ENCODE assay signal across 10 cellular contexts in genomic region chr22:23749747-23750373, GRCh38. TPM values are rescaled to one million over a fixed set of nuclear protein-coding genes. Genes with fewer than 3 reads are reported as not detected.
DNase-seq lines count a peak whose midpoint lies in the region; ATAC-seq and TF ChIP-seq lines count a peak whose summit lies in the region.
"Had no signal": no experiment of that assay in that cellular context is flagged by ENCODE, and none has a peak within 500 bp of the region (broad histone marks: within the 10 kb centered on the region; RNA-seq: fewer than 3 reads in every experiment).

No MANE protein-coding gene starts in this region.

- intact Hi-C loops in CD14-positive monocyte (cut with micrococcal nuclease) = no loop called here

- peak overlapping the region; percentile 80 to 92 for H3K4me3 Mint-ChIP-seq in CD14-positive monocyte
- peak overlapping the region; percentile 73 to 90 (median 84) for H3K4me3 Mint-ChIP-seq in naive thymus-derived CD8-positive, alpha-beta T cell

- H3K4me1 Mint-ChIP-seq in CD14-positive monocyte = peaks cover 30% of the 10 kb centered on the region
- H3K4me1 Mint-ChIP-seq in naive thymus-derived CD8-positive, alpha-beta T cell = peaks cover 9 to 33% (median 17%) of the 10 kb centered on the region in 4 donors

- DNase-seq in CD14-positive monocyte (ENCODE audit: low spot score) = no peak
- DNase-seq in Karpas-422 = peak; percentile 43
- DNase-seq in brain microvascular endothelial cell = no peak
- no peak for DNase-seq in naive thymus-derived CD8-positive, alpha-beta T cell
- DNase-seq in NCI-H1048 (lab: John Stamatoyannopoulos, UW) = no peak
- DNase-seq in midbrain (lab: John Stamatoyannopoulos, UW) = no peak

- H3K36me3 ChIP-seq in Karpas-422 (ENCODE audit: insufficient read depth, low read length) = peaks cover 5% of the 10 kb centered on the region; the same call in 1 of the 2 replicates
- H3K36me3 ChIP-seq in brain microvascular endothelial cell (replicated peaks) = peaks cover 7% of the 10 kb centered on the region

- H4K20me1 ChIP-seq in Karpas-422 (ENCODE audit: insufficient read depth, low read depth, low read length) = no peaks in the 10 kb centered on the region

- in situ Hi-C loops in brain microvascular endothelial cell (cut with HindIII; ENCODE audit: low pct_ligation_motif_present, low sequenced_read_pairs) = no loop called here

- no peaks in the 10 kb centered on the region for H3K27me3 Mint-ChIP-seq in CD14-positive monocyte (ENCODE audit: low read depth in 3 of 3)
- no peaks in the 10 kb centered on the region for H3K27me3 Mint-ChIP-seq in naive thymus-derived CD8-positive, alpha-beta T cell

- peaks cover 66% of the 10 kb centered on the region for H3K4me1 ChIP-seq in Karpas-422 (ENCODE audit: low read length)

- peaks cover 0 to 2% (median 0%) of the 10 kb centered on the region in 7 donors for H3K9me3 Mint-ChIP-seq in CD14-positive monocyte
- peaks cover 0 to 2% (median 0%) of the 10 kb centered on the region in 9 donors for H3K9me3 Mint-ChIP-seq in naive thymus-derived CD8-positive, alpha-beta T cell

- H3K9me3 ChIP-seq in Karpas-422 (ENCODE audit: low read length) = no peaks in the 10 kb centered on the region

- H3K4me3 ChIP-seq in Karpas-422 (ENCODE audit: low read length) (peak overlapping the region; percentile 89), brain microvascular endothelial cell (ENCODE audit: low read depth, low read length) (peak overlapping the region; percentile 89)

- H3K27me3 ChIP-seq in Karpas-422 (ENCODE audit: low read length) (no peaks in the 10 kb centered on the region), brain microvascular endothelial cell (replicated peaks) (no peaks in the 10 kb centered on the region)

- POLR2A ChIA-PET in naive thymus-derived CD8-positive, alpha-beta T cell (lab: Charles Lee) = interaction anchor here (0.6 to 2.7 kb wide), 8 partner anchors 10 to 261 kb away, joined by 3 to 19 read pairs (median 6); partner anchors contain the start of genes C22orf15, CABIN1 and CHCHD10

- no peak for ATAC-seq in naive thymus-derived CD8-positive, alpha-beta T cell
- ATAC-seq in GM21526 (IDR thresholded peaks at IDR 0.05; ENCODE audit: low FRiP score, unreplicated experiment) (no peak), GM21529 (IDR thresholded peaks at IDR 0.05; ENCODE audit: unreplicated experiment) (no peak)

- peaks cover 19% of the 10 kb centered on the region for H3K79me2 ChIP-seq in Karpas-422 (ENCODE audit: low read length)

- H3K27ac ChIP-seq in Karpas-422 (ENCODE audit: low read length) (peak overlapping the region; percentile 59), brain microvascular endothelial cell (no peak overlapping the region)

- H3K9me2 ChIP-seq in Karpas-422 (replicated peaks; ENCODE audit: insufficient read depth, low read length) = no peaks in the 10 kb centered on the region

- no peak overlapping the region for H2AFZ ChIP-seq in Karpas-422 (ENCODE audit: low read length)

- H3K9ac ChIP-seq in Karpas-422 (ENCODE audit: low read length) = peak overlapping the region; percentile 99

- TF ChIP-seq CTCF in CD14-positive monocyte (IDR thresholded peaks at IDR 0.05) (no peak), brain microvascular endothelial cell (IDR thresholded peaks at IDR 0.05; ENCODE audit: low read depth, low read length, missing control alignments) (no peak)

- peak overlapping the region; percentile 93 for H3K4me2 ChIP-seq in Karpas-422 (ENCODE audit: low read depth, low read length, poor library complexity, severe bottlenecking)

- H3K27ac Mint-ChIP-seq in CD14-positive monocyte = peak overlapping the region in 1 of 7 donors; percentile 13
- peak overlapping the region in 8 of 10 donors; percentile 49 to 90 (median 81) for H3K27ac Mint-ChIP-seq in naive thymus-derived CD8-positive, alpha-beta T cell

- H3K36me3 Mint-ChIP-seq in CD14-positive monocyte = peaks cover 1 to 4% of the 10 kb centered on the region in 2 donors
- peaks cover 2 to 13% (median 5%) of the 10 kb centered on the region in 3 donors for H3K36me3 Mint-ChIP-seq in naive thymus-derived CD8-positive, alpha-beta T cell

RNA-seq across cellular contexts. Expression of gene ZNF70, which starts 1.1 kb away (rescaled TPM):
- polyA plus RNA-seq in CD14-positive monocyte = under 1 TPM; 0.04 to 0.09 TPM
- 8.5 and 12.0 TPM in 2 replicates for total RNA-seq in Karpas-422 (2014; rRNA removed; shearing (Covaris generic); ENCODE audit: low replicate concordance)
- 1 to 10 TPM; 6.9 to 7.0 TPM for total RNA-seq in naive thymus-derived CD8-positive, alpha-beta T cell
- polyA plus RNA-seq in naive thymus-derived CD8-positive, alpha-beta T cell = under 1 TPM; 0.20 to 0.57 (median 0.47) TPM

RNA-seq across cellular contexts. Expression of gene VPREB3, which starts 4.4 kb away (rescaled TPM):
- polyA plus RNA-seq in CD14-positive monocyte = 1 to 10 TPM; 1.0 TPM
- 321 and 642 TPM in 2 replicates for total RNA-seq in Karpas-422 (2014; rRNA removed; shearing (Covaris generic); ENCODE audit: low replicate concordance)
- total RNA-seq in naive thymus-derived CD8-positive, alpha-beta T cell = 1 to 10 TPM; 1.8 to 3.3 TPM
- polyA plus RNA-seq in naive thymus-derived CD8-positive, alpha-beta T cell = under 1 TPM in 2 of 3 donors, not detected in 1; 0.80 to 0.92 TPM
- total RNA-seq: lung microvascular endothelial cell; T-helper 2 cell treated with Interferon-gamma antibody and Interleukin-4, amounts not matched to agents 100 ng/mL and 5 ng/mL, for 36 hours had no signal

RNA-seq across cellular contexts. Expression of gene C22orf15, which starts 12.9 kb away (rescaled TPM):
- under 1 TPM in 1 of 2 donors, not detected in 1; 0.29 TPM for polyA plus RNA-seq in CD14-positive monocyte
- total RNA-seq in Karpas-422 (2014; rRNA removed; shearing (Covaris generic); ENCODE audit: low replicate concordance) = not detected in 2 replicates
- 1 to 10 TPM; 4.1 to 5.4 TPM for total RNA-seq in naive thymus-derived CD8-positive, alpha-beta T cell
- 1 to 10 TPM in 1 of 3 donors, under 1 TPM in 2; 0.42 to 1.7 (median 0.81) TPM for polyA plus RNA-seq in naive thymus-derived CD8-positive, alpha-beta T cell

RNA-seq across cellular contexts. Expression of gene CHCHD10, which starts 17.9 kb away (rescaled TPM):
- 10 to 100 TPM; 15.3 to 26.8 TPM for polyA plus RNA-seq in CD14-positive monocyte
- total RNA-seq in Karpas-422 (2014; rRNA removed; shearing (Covaris generic); ENCODE audit: low replicate concordance) = 115 and 220 TPM in 2 replicates
- 10 to 100 TPM; 44.3 to 47.4 TPM for total RNA-seq in naive thymus-derived CD8-positive, alpha-beta T cell
- 10 to 100 TPM; 26.1 to 37.6 (median 36.0) TPM for polyA plus RNA-seq in naive thymus-derived CD8-positive, alpha-beta T cell

RNA-seq across cellular contexts. Expression of gene MMP11, which starts 22.8 kb away (rescaled TPM):
- polyA plus RNA-seq in CD14-positive monocyte = not detected
- 48.2 and 84.2 TPM in 2 replicates for total RNA-seq in Karpas-422 (2014; rRNA removed; shearing (Covaris generic); ENCODE audit: low replicate concordance)
- total RNA-seq in naive thymus-derived CD8-positive, alpha-beta T cell = 1 to 10 TPM; 3.8 TPM
- 1 to 10 TPM; 2.1 to 6.5 (median 2.8) TPM for polyA plus RNA-seq in naive thymus-derived CD8-positive, alpha-beta T cell

Comparison
In these comparisons a context has a peak if more than half of its experiments do, and no peak if none do; other contexts are left out.
1. RNA of gene VPREB3, which starts 4.4 kb away (total RNA-seq): 321 to 642 TPM in Karpas-422; 1.8 to 3.3 TPM in naive thymus-derived CD8-positive, alpha-beta T cell; every median in the first group is over 10 times any median in the second.